Comparison of ENCODE assay signal across 8 cellular contexts in genomic region chr11:88357323-88358039, GRCh38. TPM values are rescaled to one million over a fixed set of nuclear protein-coding genes. Genes with fewer than 3 reads are reported as not detected.
DNase-seq lines count a peak whose midpoint lies in the region; ATAC-seq and TF ChIP-seq lines count a peak whose summit lies in the region.

No MANE protein-coding gene starts in this region.

- no peaks in the 10 kb centered on the region for H3K36me3 ChIP-seq in CD8-positive, alpha-beta memory T cell (ENCODE audit: insufficient read depth, low read length)
- H3K36me3 ChIP-seq in parathyroid adenoma (ENCODE audit: control insufficient read depth, insufficient read depth, low read length) = no peaks in the 10 kb centered on the region
- H3K36me3 ChIP-seq in aorta (ENCODE audit: control insufficient read depth in 1 of 2, insufficient read depth in 2 of 2, low read length in 1 of 2) = no peaks in the 10 kb centered on the region

- H3K4me3 ChIP-seq in CD8-positive, alpha-beta memory T cell (ENCODE audit: low read length) = no peak overlapping the region
- no peak overlapping the region for H3K4me3 ChIP-seq in parathyroid adenoma (ENCODE audit: low read depth, low read length)
- H3K4me3 ChIP-seq in aorta (ENCODE audit: low read length in 2 of 2) = no peak overlapping the region

- CTCF ChIA-PET in CD8-positive, alpha-beta memory T cell (lab: Charles Lee) = interaction anchor here (0.9 to 2.0 kb wide), 2 partner anchors 20 to 56 kb away, joined by 3 to 6 read pairs; no protein-coding TSS in a partner anchor
- CTCF ChIA-PET in activated B cell treated with CpG ODN at 0.5 μM for 24 hours (lab: Charles Lee) = no interaction called here

- peaks cover 36 to 61% (median 55%) of the 10 kb centered on the region in 3 donors for H3K4me1 Mint-ChIP-seq in CD8-positive, alpha-beta memory T cell
- peaks cover 44% of the 10 kb centered on the region for H3K4me1 Mint-ChIP-seq in activated B cell treated with CpG ODN at 0.5 μM for 24 hours

- no peaks in the 10 kb centered on the region for H3K79me2 ChIP-seq in parathyroid adenoma

- H3K9ac ChIP-seq in parathyroid adenoma = no peak overlapping the region

- H3K36me3 Mint-ChIP-seq in CD8-positive, alpha-beta memory T cell = no peaks in the 10 kb centered on the region
- no peaks in the 10 kb centered on the region for H3K36me3 Mint-ChIP-seq in activated B cell treated with CpG ODN at 0.5 μM for 24 hours (ENCODE audit: low read depth)

- H3K4me2 ChIP-seq in parathyroid adenoma (ENCODE audit: low read length) = no peak overlapping the region

- peak overlapping the region; percentile 22 for H2AFZ ChIP-seq in parathyroid adenoma

- ATAC-seq in GM19025 (IDR thresholded peaks at IDR 0.05; ENCODE audit: low read depth, unreplicated experiment) (peak; percentile 54), HG03066 (IDR thresholded peaks at IDR 0.05; ENCODE audit: low read depth, unreplicated experiment) (peak; percentile 47), activated B cell treated with CpG ODN at 0.5 μM for 24 hours (ENCODE audit: low read depth) (peak; percentile 37), aorta (ENCODE audit: low FRiP score) (no peak)

- peaks cover 39% of the 10 kb centered on the region for H3K4me1 ChIP-seq in CD8-positive, alpha-beta memory T cell (ENCODE audit: insufficient read depth, low read length)
- H3K4me1 ChIP-seq in parathyroid adenoma (no peaks in the 10 kb centered on the region), aorta (ENCODE audit: control insufficient read depth in 1 of 2, insufficient read depth in 2 of 2, low read length in 2 of 2) (no peaks in the 10 kb centered on the region)

- intact Hi-C loops in activated B cell treated with CpG ODN at 0.5 μM for 24 hours (cut with micrococcal nuclease) = no loop called here
- intact Hi-C loops in aorta (cut with DNase I) = no loop called here

- DNase-seq in CD8-positive, alpha-beta memory T cell = no peak
- DNase-seq in activated B cell treated with CpG ODN at 0.5 μM for 24 hours (no peak), caudate nucleus (lab: John Stamatoyannopoulos, UW) (no peak), NCI-H748 treated with DMSO at 0.1 percent for 48 hours (lab: John Stamatoyannopoulos, UW) (no peak), aorta (no peak)

- no peaks in the 10 kb centered on the region for H3K9me3 ChIP-seq in CD8-positive, alpha-beta memory T cell (ENCODE audit: low read length)
- H3K9me3 ChIP-seq in parathyroid adenoma (ENCODE audit: control insufficient read depth, low read length) (no peaks in the 10 kb centered on the region), aorta (ENCODE audit: control insufficient read depth, low read length) (no peaks in the 10 kb centered on the region)

- no peaks in the 10 kb centered on the region for H3K9me3 Mint-ChIP-seq in CD8-positive, alpha-beta memory T cell
- no peaks in the 10 kb centered on the region for H3K9me3 Mint-ChIP-seq in activated B cell treated with CpG ODN at 0.5 μM for 24 hours

- POLR2A ChIA-PET in CD8-positive, alpha-beta memory T cell (lab: Charles Lee) = interaction anchor here (2.1 kb wide), 1 partner anchor 20 kb away, joined by 7 read pairs; the partner anchor contains the start of gene CTSC
- POLR2A ChIA-PET in activated B cell treated with CpG ODN at 0.5 μM for 24 hours (lab: Charles Lee) = interaction anchor here (1.9 kb wide), 1 partner anchor 20 kb away, joined by 8 read pairs; the partner anchor contains the start of gene CTSC

- WGBS in aorta, 2 donors = 60 to 70% methylated on average over 3 of the region's 3 CpGs

- peak overlapping the region in 6 of 7 donors; percentile 16 to 70 (median 50) for H3K4me3 Mint-ChIP-seq in CD8-positive, alpha-beta memory T cell
- peak overlapping the region; percentile 5 for H3K4me3 Mint-ChIP-seq in activated B cell treated with CpG ODN at 0.5 μM for 24 hours

- H3K27ac Mint-ChIP-seq in CD8-positive, alpha-beta memory T cell = peak overlapping the region; percentile 19 to 91 (median 56)
- H3K27ac Mint-ChIP-seq in activated B cell treated with CpG ODN at 0.5 μM for 24 hours = peak overlapping the region; percentile 50

- no peaks in the 10 kb centered on the region for H3K27me3 Mint-ChIP-seq in CD8-positive, alpha-beta memory T cell
- no peaks in the 10 kb centered on the region for H3K27me3 Mint-ChIP-seq in activated B cell treated with CpG ODN at 0.5 μM for 24 hours

- no peaks in the 10 kb centered on the region for H3K27me3 ChIP-seq in CD8-positive, alpha-beta memory T cell (ENCODE audit: insufficient read depth, low read length, poor library complexity, severe bottlenecking)
- H3K27me3 ChIP-seq in parathyroid adenoma (ENCODE audit: control insufficient read depth, insufficient read depth, low read length) (no peaks in the 10 kb centered on the region), aorta (ENCODE audit: control insufficient read depth in 1 of 2, insufficient read depth in 2 of 2, low read length in 1 of 2) (no peaks in the 10 kb centered on the region)

- TF ChIP-seq CTCF in activated B cell treated with CpG ODN at 0.5 μM for 24 hours (IDR thresholded peaks at IDR 0.05) (no peak), parathyroid adenoma (IDR thresholded peaks at IDR 0.05) (no peak)

- peak overlapping the region; percentile 20 for H3K27ac ChIP-seq in CD8-positive, alpha-beta memory T cell (ENCODE audit: low read depth, low read length)
- no peak overlapping the region for H3K27ac ChIP-seq in parathyroid adenoma
- H3K27ac ChIP-seq in caudate nucleus (ENCODE audit: low read depth, low read length) = no peak overlapping the region
- no peak overlapping the region for H3K27ac ChIP-seq in aorta (ENCODE audit: low read depth in 1 of 2, low read length in 2 of 2)

RNA-seq across cellular contexts. Expression of gene CTSC, which starts 19.9 kb away (rescaled TPM):
- 100 to 1,000 TPM; 128 to 132 TPM for total RNA-seq in CD8-positive, alpha-beta memory T cell
- 261 TPM for polyA plus RNA-seq in CD8-positive, alpha-beta memory T cell
- total RNA-seq in activated B cell treated with CpG ODN at 0.5 μM for 24 hours (30.6 and 31.2 TPM in 2 replicates), aorta (100 to 1,000 TPM; 106 to 176 TPM)
- polyA plus RNA-seq in aorta = 10 to 100 TPM; 22.7 to 48.0 TPM
